In the genomic region with DNA sequence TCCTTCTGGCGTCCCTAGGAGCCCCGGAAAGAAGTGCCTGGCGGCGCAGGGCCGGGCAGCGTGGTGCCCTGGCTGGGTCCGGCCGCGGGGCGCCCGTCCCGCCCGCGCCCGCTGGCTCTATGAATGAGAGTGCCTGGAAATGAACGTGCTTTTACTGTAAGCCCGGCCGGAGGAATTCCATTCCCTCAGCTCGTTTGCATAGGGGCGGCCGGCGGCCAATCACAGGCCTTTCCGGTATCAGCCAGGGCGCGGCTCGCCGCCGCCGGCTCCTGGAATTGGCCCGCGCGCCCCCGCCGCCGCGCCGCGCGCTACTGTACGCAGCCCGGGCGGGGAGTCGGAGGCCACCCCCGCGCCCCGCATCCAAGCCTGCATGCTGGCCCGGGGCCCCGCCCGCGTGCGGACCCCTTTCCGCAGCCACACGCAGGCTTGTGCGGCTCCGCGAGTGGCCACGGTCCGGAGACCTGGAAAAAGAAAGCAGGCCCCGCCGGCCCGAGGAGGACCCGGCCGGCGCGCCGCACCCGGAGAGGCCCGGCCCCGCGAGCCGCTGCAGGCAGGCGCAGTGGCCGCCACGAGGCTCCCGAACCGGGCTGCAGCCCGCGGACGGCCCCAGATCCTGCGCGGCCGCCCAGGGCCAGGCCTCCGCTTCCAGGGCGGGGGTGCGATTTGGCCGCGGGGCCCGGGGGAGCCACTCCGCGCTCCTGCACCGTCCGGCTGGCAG, we compare ENCODE assay signal across 1 cellular context.
TF ChIP-seq lines count a peak whose summit lies in the region.

No MANE protein-coding gene starts in this region.

TF ChIP-seq in HepG2, 621 proteins besides CTCF, POLR2A, EP300 and RAD21 (continued from another document and continues in another):
- TF ChIP-seq, protein P1, sequence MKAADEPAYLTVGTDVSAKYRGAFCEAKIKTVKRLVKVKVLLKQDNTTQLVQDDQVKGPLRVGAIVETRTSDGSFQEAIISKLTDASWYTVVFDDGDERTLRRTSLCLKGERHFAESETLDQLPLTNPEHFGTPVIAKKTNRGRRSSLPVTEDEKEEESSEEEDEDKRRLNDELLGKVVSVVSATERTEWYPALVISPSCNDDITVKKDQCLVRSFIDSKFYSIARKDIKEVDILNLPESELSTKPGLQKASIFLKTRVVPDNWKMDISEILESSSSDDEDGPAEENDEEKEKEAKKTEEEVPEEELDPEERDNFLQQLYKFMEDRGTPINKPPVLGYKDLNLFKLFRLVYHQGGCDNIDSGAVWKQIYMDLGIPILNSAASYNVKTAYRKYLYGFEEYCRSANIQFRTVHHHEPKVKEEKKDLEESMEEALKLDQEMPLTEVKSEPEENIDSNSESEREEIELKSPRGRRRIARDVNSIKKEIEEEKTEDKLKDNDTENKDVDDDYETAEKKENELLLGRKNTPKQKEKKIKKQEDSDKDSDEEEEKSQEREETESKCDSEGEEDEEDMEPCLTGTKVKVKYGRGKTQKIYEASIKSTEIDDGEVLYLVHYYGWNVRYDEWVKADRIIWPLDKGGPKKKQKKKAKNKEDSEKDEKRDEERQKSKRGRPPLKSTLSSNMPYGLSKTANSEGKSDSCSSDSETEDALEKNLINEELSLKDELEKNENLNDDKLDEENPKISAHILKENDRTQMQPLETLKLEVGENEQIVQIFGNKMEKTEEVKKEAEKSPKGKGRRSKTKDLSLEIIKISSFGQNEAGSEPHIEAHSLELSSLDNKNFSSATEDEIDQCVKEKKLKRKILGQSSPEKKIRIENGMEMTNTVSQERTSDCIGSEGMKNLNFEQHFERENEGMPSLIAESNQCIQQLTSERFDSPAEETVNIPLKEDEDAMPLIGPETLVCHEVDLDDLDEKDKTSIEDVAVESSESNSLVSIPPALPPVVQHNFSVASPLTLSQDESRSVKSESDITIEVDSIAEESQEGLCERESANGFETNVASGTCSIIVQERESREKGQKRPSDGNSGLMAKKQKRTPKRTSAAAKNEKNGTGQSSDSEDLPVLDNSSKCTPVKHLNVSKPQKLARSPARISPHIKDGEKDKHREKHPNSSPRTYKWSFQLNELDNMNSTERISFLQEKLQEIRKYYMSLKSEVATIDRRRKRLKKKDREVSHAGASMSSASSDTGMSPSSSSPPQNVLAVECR (CRISPR knock-in tag; IDR thresholded peaks at IDR 0.05; ENCODE audit: borderline replicate concordance), result peak; percentile 81
- TF ChIP-seq, protein P2, sequence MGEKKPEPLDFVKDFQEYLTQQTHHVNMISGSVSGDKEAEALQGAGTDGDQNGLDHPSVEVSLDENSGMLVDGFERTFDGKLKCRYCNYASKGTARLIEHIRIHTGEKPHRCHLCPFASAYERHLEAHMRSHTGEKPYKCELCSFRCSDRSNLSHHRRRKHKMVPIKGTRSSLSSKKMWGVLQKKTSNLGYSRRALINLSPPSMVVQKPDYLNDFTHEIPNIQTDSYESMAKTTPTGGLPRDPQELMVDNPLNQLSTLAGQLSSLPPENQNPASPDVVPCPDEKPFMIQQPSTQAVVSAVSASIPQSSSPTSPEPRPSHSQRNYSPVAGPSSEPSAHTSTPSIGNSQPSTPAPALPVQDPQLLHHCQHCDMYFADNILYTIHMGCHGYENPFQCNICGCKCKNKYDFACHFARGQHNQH (CRISPR knock-in tag; IDR thresholded peaks at IDR 0.05), result no peak; the same call in 1 of the 2 replicates
- TF ChIP-seq MYNN (CRISPR knock-in tag; IDR thresholded peaks at IDR 0.05; ENCODE audit: low read depth) (no peak), WIZ (CRISPR knock-in tag; IDR thresholded peaks at IDR 0.05) (no peak), NFE2L1 (CRISPR knock-in tag; IDR thresholded peaks at IDR 0.05; ENCODE audit: borderline replicate concordance) (no peak), ZEB1 (IDR thresholded peaks at IDR 0.05; ENCODE audit: insufficient replicate concordance, low read depth) (no peak), ZNF510 (CRISPR knock-in tag; IDR thresholded peaks at IDR 0.05; ENCODE audit: low read depth) (no peak), MIER2 (CRISPR knock-in tag; IDR thresholded peaks at IDR 0.05) (no peak), STAG1 (CRISPR knock-in tag; IDR thresholded peaks at IDR 0.05) (no peak), ZNF546 (CRISPR knock-in tag; conservative IDR thresholded peaks at IDR 0.05) (no peak), ZNF234 (CRISPR knock-in tag; conservative IDR thresholded peaks at IDR 0.05) (no peak), CHD2 (IDR thresholded peaks at IDR 0.05; ENCODE audit: low read depth, low read length) (no peak), ZFY (CRISPR knock-in tag; IDR thresholded peaks at IDR 0.05) (peak; percentile 77), NFKB2 (CRISPR knock-in tag; IDR thresholded peaks at IDR 0.05; ENCODE audit: borderline replicate concordance) (peak; percentile 53; the same call in 1 of the 2 replicates), ZNF615 (CRISPR knock-in tag; IDR thresholded peaks at IDR 0.05; ENCODE audit: borderline replicate concordance) (no peak), SMYD3 (CRISPR knock-in tag; IDR thresholded peaks at IDR 0.05) (no peak), STAT5B (CRISPR knock-in tag; IDR thresholded peaks at IDR 0.05) (no peak), ATRX (CRISPR knock-in tag; IDR thresholded peaks at IDR 0.05; ENCODE audit: borderline replicate concordance) (no peak), XRCC5 (optimal IDR thresholded peaks at IDR 0.05; ENCODE audit: low read length) (no peak), KDM3A (CRISPR knock-in tag; IDR thresholded peaks at IDR 0.05; ENCODE audit: low read depth) (no peak), FOXK1 (CRISPR knock-in tag; IDR thresholded peaks at IDR 0.05; ENCODE audit: borderline replicate concordance, low read depth) (no peak), ZNF776 (CRISPR knock-in tag; IDR thresholded peaks at IDR 0.05) (peak; percentile 17; the same call in 1 of the 2 replicates), KAT7 (CRISPR knock-in tag; IDR thresholded peaks at IDR 0.05; ENCODE audit: borderline replicate concordance) (no peak), ZIK1 (CRISPR knock-in tag; IDR thresholded peaks at IDR 0.05; ENCODE audit: borderline replicate concordance, low read depth) (no peak), ZSCAN22 (CRISPR knock-in tag; IDR thresholded peaks at IDR 0.05) (no peak), HOXA7 (CRISPR knock-in tag; IDR thresholded peaks at IDR 0.05) (no peak), TOE1 (CRISPR knock-in tag; IDR thresholded peaks at IDR 0.05) (no peak), ZNF775 (CRISPR knock-in tag; IDR thresholded peaks at IDR 0.05; ENCODE audit: borderline replicate concordance) (no peak), CHD4 (IDR thresholded peaks at IDR 0.05; ENCODE audit: borderline replicate concordance, low read length) (no peak), NONO (IDR thresholded peaks at IDR 0.05) (no peak), NONO (CRISPR knock-in tag; conservative IDR thresholded peaks at IDR 0.05) (no peak; the same call in 1 of the 2 replicates), TBL1XR1 (IDR thresholded peaks at IDR 0.05; ENCODE audit: borderline replicate concordance, low read length, partially characterized antibody) (peak; percentile 59), ZNF788 (CRISPR knock-in tag; IDR thresholded peaks at IDR 0.05; ENCODE audit: borderline replicate concordance) (no peak), GABPA (IDR thresholded peaks at IDR 0.05; ENCODE audit: low read depth, low read length) (no peak), GABPA (CRISPR knock-in tag; IDR thresholded peaks at IDR 0.05; ENCODE audit: low read depth) (no peak), RCOR2 (CRISPR knock-in tag; IDR thresholded peaks at IDR 0.05) (no peak), BHLHE40 (IDR thresholded peaks at IDR 0.05; ENCODE audit: low read length) (0 out of 2 replicates have a peak, but pooled peaks have one; percentile 30), POLR2G (IDR thresholded peaks at IDR 0.05; ENCODE audit: low read depth, low read length) (peak; percentile 98), NR2C2 (CRISPR knock-in tag; IDR thresholded peaks at IDR 0.05; ENCODE audit: borderline replicate concordance) (0 out of 2 replicates have a peak, but pooled peaks have one; percentile 20), MTA3 (CRISPR knock-in tag; IDR thresholded peaks at IDR 0.05) (no peak), ZNF430 (CRISPR knock-in tag; IDR thresholded peaks at IDR 0.05) (no peak), ELF3 (CRISPR knock-in tag; IDR thresholded peaks at IDR 0.05) (no peak), RAD51 (IDR thresholded peaks at IDR 0.05; ENCODE audit: borderline replicate concordance) (no peak), ISL2 (CRISPR knock-in tag; IDR thresholded peaks at IDR 0.05) (peak; percentile 70), ZBTB1 (CRISPR knock-in tag; IDR thresholded peaks at IDR 0.05; ENCODE audit: borderline replicate concordance) (no peak)
- TF ChIP-seq, protein P3, sequence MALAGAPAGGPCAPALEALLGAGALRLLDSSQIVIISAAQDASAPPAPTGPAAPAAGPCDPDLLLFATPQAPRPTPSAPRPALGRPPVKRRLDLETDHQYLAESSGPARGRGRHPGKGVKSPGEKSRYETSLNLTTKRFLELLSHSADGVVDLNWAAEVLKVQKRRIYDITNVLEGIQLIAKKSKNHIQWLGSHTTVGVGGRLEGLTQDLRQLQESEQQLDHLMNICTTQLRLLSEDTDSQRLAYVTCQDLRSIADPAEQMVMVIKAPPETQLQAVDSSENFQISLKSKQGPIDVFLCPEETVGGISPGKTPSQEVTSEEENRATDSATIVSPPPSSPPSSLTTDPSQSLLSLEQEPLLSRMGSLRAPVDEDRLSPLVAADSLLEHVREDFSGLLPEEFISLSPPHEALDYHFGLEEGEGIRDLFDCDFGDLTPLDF (CRISPR knock-in tag; IDR thresholded peaks at IDR 0.05), result no peak
- TF ChIP-seq, protein P4, sequence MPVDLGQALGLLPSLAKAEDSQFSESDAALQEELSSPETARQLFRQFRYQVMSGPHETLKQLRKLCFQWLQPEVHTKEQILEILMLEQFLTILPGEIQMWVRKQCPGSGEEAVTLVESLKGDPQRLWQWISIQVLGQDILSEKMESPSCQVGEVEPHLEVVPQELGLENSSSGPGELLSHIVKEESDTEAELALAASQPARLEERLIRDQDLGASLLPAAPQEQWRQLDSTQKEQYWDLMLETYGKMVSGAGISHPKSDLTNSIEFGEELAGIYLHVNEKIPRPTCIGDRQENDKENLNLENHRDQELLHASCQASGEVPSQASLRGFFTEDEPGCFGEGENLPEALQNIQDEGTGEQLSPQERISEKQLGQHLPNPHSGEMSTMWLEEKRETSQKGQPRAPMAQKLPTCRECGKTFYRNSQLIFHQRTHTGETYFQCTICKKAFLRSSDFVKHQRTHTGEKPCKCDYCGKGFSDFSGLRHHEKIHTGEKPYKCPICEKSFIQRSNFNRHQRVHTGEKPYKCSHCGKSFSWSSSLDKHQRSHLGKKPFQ (CRISPR knock-in tag; IDR thresholded peaks at IDR 0.05; ENCODE audit: insufficient replicate concordance), result no peak
- TF ChIP-seq, protein P5, sequence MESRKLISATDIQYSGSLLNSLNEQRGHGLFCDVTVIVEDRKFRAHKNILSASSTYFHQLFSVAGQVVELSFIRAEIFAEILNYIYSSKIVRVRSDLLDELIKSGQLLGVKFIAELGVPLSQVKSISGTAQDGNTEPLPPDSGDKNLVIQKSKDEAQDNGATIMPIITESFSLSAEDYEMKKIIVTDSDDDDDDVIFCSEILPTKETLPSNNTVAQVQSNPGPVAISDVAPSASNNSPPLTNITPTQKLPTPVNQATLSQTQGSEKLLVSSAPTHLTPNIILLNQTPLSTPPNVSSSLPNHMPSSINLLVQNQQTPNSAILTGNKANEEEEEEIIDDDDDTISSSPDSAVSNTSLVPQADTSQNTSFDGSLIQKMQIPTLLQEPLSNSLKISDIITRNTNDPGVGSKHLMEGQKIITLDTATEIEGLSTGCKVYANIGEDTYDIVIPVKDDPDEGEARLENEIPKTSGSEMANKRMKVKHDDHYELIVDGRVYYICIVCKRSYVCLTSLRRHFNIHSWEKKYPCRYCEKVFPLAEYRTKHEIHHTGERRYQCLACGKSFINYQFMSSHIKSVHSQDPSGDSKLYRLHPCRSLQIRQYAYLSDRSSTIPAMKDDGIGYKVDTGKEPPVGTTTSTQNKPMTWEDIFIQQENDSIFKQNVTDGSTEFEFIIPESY (CRISPR knock-in tag; IDR thresholded peaks at IDR 0.05), result no peak
- TF ChIP-seq, protein P6, sequence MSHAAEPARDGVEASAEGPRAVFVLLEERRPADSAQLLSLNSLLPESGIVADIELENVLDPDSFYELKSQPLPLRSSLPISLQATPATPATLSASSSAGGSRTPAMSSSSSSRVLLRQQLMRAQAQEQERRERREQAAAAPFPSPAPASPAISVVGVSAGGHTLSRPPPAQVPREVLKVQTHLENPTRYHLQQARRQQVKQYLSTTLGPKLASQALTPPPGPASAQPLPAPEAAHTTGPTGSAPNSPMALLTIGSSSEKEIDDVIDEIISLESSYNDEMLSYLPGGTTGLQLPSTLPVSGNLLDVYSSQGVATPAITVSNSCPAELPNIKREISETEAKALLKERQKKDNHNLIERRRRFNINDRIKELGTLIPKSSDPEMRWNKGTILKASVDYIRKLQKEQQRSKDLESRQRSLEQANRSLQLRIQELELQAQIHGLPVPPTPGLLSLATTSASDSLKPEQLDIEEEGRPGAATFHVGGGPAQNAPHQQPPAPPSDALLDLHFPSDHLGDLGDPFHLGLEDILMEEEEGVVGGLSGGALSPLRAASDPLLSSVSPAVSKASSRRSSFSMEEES (CRISPR knock-in tag; IDR thresholded peaks at IDR 0.05), result no peak
- TF ChIP-seq, protein P7, sequence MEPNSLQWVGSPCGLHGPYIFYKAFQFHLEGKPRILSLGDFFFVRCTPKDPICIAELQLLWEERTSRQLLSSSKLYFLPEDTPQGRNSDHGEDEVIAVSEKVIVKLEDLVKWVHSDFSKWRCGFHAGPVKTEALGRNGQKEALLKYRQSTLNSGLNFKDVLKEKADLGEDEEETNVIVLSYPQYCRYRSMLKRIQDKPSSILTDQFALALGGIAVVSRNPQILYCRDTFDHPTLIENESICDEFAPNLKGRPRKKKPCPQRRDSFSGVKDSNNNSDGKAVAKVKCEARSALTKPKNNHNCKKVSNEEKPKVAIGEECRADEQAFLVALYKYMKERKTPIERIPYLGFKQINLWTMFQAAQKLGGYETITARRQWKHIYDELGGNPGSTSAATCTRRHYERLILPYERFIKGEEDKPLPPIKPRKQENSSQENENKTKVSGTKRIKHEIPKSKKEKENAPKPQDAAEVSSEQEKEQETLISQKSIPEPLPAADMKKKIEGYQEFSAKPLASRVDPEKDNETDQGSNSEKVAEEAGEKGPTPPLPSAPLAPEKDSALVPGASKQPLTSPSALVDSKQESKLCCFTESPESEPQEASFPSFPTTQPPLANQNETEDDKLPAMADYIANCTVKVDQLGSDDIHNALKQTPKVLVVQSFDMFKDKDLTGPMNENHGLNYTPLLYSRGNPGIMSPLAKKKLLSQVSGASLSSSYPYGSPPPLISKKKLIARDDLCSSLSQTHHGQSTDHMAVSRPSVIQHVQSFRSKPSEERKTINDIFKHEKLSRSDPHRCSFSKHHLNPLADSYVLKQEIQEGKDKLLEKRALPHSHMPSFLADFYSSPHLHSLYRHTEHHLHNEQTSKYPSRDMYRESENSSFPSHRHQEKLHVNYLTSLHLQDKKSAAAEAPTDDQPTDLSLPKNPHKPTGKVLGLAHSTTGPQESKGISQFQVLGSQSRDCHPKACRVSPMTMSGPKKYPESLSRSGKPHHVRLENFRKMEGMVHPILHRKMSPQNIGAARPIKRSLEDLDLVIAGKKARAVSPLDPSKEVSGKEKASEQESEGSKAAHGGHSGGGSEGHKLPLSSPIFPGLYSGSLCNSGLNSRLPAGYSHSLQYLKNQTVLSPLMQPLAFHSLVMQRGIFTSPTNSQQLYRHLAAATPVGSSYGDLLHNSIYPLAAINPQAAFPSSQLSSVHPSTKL (CRISPR knock-in tag; IDR thresholded peaks at IDR 0.05), result peak; percentile 22; the same call in 1 of the 2 replicates
